Comparison of ENCODE assay signal across 21 cellular contexts in genomic region chr7:49878627-49879026, GRCh38.
"Had no signal": no experiment of that assay in that cellular context is flagged by ENCODE, and none has a peak within 500 bp of the region (broad histone marks: within the 10 kb centered on the region; RNA-seq: fewer than 3 reads in every experiment).

No MANE protein-coding gene starts in this region.

- DNase-seq: activated CD4-positive, alpha-beta T cell treated with anti-CD3 and anti-CD28 coated beads, Interleukin-2, amount 10 ng/mL, durations not matched to agents 7 days and 5 days; activated CD8-positive, alpha-beta T cell treated with anti-CD3 and anti-CD28 coated beads for 36 hours; activated gamma-delta T cell treated with Interleukin-2 at 50 U/mL for 16 hours; anterior cingulate cortex; body of pancreas; central memory CD4-positive, alpha-beta T cell; dermis blood vessel endothelial cell; effector CD8-positive, alpha-beta T cell; head of caudate nucleus; hypothalamus; ovary; psoas muscle; right cardiac atrium; stimulated activated CD4-positive, alpha-beta T cell treated with anti-CD3 and anti-CD28 coated beads, Interleukin-2, amount 100 ng/mL, for 24 hours; testis; trophoblast cell; uterus had no signal

- H3K27ac ChIP-seq: esophagus muscularis mucosa, gastroesophageal sphincter, neutrophil, psoas muscle, testis, uterus, VCaP had no signal

- H3K4me3 ChIP-seq: body of pancreas, esophagus muscularis mucosa, gastroesophageal sphincter, ovary, psoas muscle, testis, uterus had no signal
